ENCODE assay signal across 3 cellular contexts in genomic region chr6:66931787-66932186, GRCh38.
TF ChIP-seq lines count a peak whose summit lies in the region.

No MANE protein-coding gene starts in this region.

TF ChIP-seq in A549, 52 proteins besides CTCF, POLR2A, EP300 and RAD21 (continued from another document):
- TF ChIP-seq NFE2L2 (conservative IDR thresholded peaks at IDR 0.05; ENCODE audit: low read length) (no peak), BHLHE40 (IDR thresholded peaks at IDR 0.05; ENCODE audit: low read depth, low read length) (no peak)

TF ChIP-seq in IMR-90, 13 proteins besides CTCF, POLR2A, EP300 and RAD21 (continued from another document):
- no peak for TF ChIP-seq BHLHE40 (IDR thresholded peaks at IDR 0.05; ENCODE audit: low read depth, low read length)
- no peak for TF ChIP-seq SMC3 (IDR thresholded peaks at IDR 0.05; ENCODE audit: low read depth, low read length)
- TF ChIP-seq USF2 (IDR thresholded peaks at IDR 0.05; ENCODE audit: low read depth, low read length): no peak
- TF ChIP-seq MAFK (IDR thresholded peaks at IDR 0.05; ENCODE audit: low read depth, low read length): peak; percentile 78
- no peak for TF ChIP-seq RCOR1 (IDR thresholded peaks at IDR 0.05; ENCODE audit: insufficient replicate concordance, low read length)

TF ChIP-seq in K562, 482 proteins besides CTCF, POLR2A, EP300 and RAD21:
- TF ChIP-seq UBTF (IDR thresholded peaks at IDR 0.05; ENCODE audit: borderline replicate concordance in 1 of 2, low read depth in 2 of 2, low read length in 2 of 2) (no peak), ETS2 (tag; IDR thresholded peaks at IDR 0.05; ENCODE audit: borderline replicate concordance, poor library complexity, severe bottlenecking) (no peak), TAF15 (IDR thresholded peaks at IDR 0.05; ENCODE audit: low read depth, low read length) (no peak), ZNF644 (tag; IDR thresholded peaks at IDR 0.05; ENCODE audit: low read depth) (no peak), MAFG (tag; conservative IDR thresholded peaks at IDR 0.05) (0 out of 2 replicates have a peak, but pooled peaks have one; percentile 28), ZNF174 (CRISPR knock-in tag; IDR thresholded peaks at IDR 0.05) (no peak), RBM15 (IDR thresholded peaks at IDR 0.05; ENCODE audit: insufficient read depth, low read length) (no peak), ZBTB43 (CRISPR knock-in tag; IDR thresholded peaks at IDR 0.05) (no peak), C11orf30 (IDR thresholded peaks at IDR 0.05; ENCODE audit: low read depth) (peak; percentile 33; the same call in 1 of the 2 replicates), HMG20B (CRISPR knock-in tag; IDR thresholded peaks at IDR 0.05) (no peak), GMEB1 (CRISPR knock-in tag; IDR thresholded peaks at IDR 0.05) (no peak), ZSCAN32 (CRISPR knock-in tag; IDR thresholded peaks at IDR 0.05) (no peak), THRB (CRISPR knock-in tag; conservative IDR thresholded peaks at IDR 0.05) (no peak), COPS2 (conservative IDR thresholded peaks at IDR 0.05) (no peak), MAFF (IDR thresholded peaks at IDR 0.05; ENCODE audit: low read length) (peak; percentile 42; the same call in 1 of the 2 replicates), MAFK (IDR thresholded peaks at IDR 0.05; ENCODE audit: low read length) (peak; percentile 45; the same call in 1 of the 2 replicates), SMAD2 (IDR thresholded peaks at IDR 0.05; ENCODE audit: low read depth, low read length) (no peak), NFXL1 (CRISPR knock-in tag; IDR thresholded peaks at IDR 0.05) (no peak), ZNF140 (CRISPR knock-in tag; IDR thresholded peaks at IDR 0.05) (no peak), ZNF316 (IDR thresholded peaks at IDR 0.05) (peak; percentile 84), FOSL1 (tag; conservative IDR thresholded peaks at IDR 0.05) (no peak), ZBTB40 (IDR thresholded peaks at IDR 0.05) (no peak), ZBTB40 (CRISPR knock-in tag; IDR thresholded peaks at IDR 0.05) (no peak)
- TF ChIP-seq, protein P1, sequence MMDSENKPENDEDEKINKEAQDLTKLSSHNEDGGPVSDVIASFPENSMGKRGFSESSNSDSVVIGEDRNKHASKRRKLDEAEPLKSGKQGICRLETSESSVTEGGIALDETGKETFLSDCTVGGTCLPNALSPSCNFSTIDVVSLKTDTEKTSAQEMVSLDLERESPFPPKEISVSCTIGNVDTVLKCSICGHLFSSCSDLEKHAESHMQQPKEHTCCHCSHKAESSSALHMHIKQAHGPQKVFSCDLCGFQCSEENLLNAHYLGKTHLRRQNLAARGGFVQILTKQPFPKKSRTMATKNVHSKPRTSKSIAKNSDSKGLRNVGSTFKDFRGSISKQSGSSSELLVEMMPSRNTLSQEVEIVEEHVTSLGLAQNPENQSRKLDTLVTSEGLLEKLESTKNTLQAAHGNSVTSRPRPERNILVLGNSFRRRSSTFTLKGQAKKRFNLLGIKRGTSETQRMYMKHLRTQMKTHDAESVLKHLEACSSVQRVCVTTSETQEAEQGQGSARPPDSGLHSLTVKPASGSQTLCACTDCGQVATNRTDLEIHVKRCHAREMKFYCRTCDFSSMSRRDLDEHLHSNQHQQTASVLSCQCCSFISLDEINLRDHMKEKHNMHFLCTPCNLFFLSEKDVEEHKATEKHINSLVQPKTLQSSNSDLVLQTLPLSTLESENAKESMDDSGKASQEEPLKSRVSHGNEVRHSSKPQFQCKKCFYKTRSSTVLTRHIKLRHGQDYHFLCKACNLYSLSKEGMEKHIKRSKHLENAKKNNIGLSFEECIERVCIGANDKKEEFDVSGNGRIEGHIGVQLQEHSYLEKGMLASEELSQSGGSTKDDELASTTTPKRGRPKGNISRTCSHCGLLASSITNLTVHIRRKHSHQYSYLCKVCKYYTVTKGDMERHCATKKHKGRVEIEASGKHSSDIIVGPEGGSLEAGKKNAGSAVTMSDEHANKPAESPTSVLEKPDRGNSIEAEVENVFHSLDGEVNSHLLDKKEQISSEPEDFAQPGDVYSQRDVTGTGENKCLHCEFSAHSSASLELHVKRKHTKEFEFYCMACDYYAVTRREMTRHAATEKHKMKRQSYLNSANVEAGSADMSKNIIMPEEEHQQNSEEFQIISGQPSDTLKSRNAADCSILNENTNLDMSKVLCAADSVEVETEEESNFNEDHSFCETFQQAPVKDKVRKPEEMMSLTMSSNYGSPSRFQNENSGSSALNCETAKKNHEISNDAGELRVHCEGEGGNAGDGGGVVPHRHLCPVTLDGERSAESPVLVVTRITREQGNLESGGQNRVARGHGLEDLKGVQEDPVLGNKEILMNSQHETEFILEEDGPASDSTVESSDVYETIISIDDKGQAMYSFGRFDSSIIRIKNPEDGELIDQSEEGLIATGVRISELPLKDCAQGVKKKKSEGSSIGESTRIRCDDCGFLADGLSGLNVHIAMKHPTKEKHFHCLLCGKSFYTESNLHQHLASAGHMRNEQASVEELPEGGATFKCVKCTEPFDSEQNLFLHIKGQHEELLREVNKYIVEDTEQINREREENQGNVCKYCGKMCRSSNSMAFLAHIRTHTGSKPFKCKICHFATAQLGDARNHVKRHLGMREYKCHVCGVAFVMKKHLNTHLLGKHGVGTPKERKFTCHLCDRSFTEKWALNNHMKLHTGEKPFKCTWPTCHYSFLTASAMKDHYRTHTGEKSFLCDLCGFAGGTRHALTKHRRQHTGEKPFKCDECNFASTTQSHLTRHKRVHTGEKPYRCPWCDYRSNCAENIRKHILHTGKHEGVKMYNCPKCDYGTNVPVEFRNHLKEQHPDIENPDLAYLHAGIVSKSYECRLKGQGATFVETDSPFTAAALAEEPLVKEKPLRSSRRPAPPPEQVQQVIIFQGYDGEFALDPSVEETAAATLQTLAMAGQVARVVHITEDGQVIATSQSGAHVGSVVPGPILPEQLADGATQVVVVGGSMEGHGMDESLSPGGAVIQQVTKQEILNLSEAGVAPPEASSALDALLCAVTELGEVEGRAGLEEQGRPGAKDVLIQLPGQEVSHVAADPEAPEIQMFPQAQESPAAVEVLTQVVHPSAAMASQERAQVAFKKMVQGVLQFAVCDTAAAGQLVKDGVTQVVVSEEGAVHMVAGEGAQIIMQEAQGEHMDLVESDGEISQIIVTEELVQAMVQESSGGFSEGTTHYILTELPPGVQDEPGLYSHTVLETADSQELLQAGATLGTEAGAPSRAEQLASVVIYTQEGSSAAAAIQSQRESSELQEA (IDR thresholded peaks at IDR 0.05; ENCODE audit: low read depth): no peak
